In genomic region chr11:65414776-65415498, GRCh38 we compare ENCODE assay signal across 11 cellular contexts. TPM values are rescaled to one million over a fixed set of nuclear protein-coding genes. Genes with fewer than 3 reads are reported as not detected.
DNase-seq lines count a peak whose midpoint lies in the region; ATAC-seq and TF ChIP-seq lines count a peak whose summit lies in the region.
"Had no signal": no experiment of that assay in that cellular context is flagged by ENCODE, and none has a peak within 500 bp of the region (broad histone marks: within the 10 kb centered on the region; RNA-seq: fewer than 3 reads in every experiment).

No MANE protein-coding gene starts in this region.

- H3K4me3 ChIP-seq in AG10803 (ENCODE audit: low read length) = no peak overlapping the region
- no peak overlapping the region for H3K4me3 ChIP-seq in coronary artery
- no peak overlapping the region for H3K4me3 ChIP-seq in spleen

- H3K9me3 ChIP-seq in spleen = no peaks in the 10 kb centered on the region

- no peak for TF ChIP-seq POLR2A in spleen (IDR thresholded peaks at IDR 0.05)

- WGBS in spleen, 5 donors = 82 to 94% (median 87%) methylated on average over 9 to 11 of the region's 11 CpGs

- intact Hi-C loops in spleen (cut with DNase I; ENCODE audit: low total_unique reads) = no loop called here

- no peak for ATAC-seq in HG02642 (IDR thresholded peaks at IDR 0.05; ENCODE audit: poor library complexity, unreplicated experiment)
- no peak for ATAC-seq in HG03378 (IDR thresholded peaks at IDR 0.05; ENCODE audit: unreplicated experiment)
- ATAC-seq: SK-N-SH treated with all-trans-retinoic acid at 6 μM for 48 hours had no signal

- TF ChIP-seq CTCF in AG10803 (conservative IDR thresholded peaks at IDR 0.05; ENCODE audit: low read length) (no peak), coronary artery (IDR thresholded peaks at IDR 0.05) (no peak), spleen (IDR thresholded peaks at IDR 0.05 in 8 of 11, conservative IDR thresholded peaks at IDR 0.05 in 3 of 11) (no peak)

- peak overlapping the region in 1 of 2 donors; percentile 6 for H3K27ac ChIP-seq in coronary artery
- peak overlapping the region in 2 of 8 donors; percentile 30 to 97 for H3K27ac ChIP-seq in spleen

- peaks cover 30 to 59% (median 46%) of the 10 kb centered on the region in 6 donors for H3K4me1 ChIP-seq in spleen

- no peaks in the 10 kb centered on the region for H3K27me3 ChIP-seq in spleen (replicated peaks in 1 of 7)

- DNase-seq in AG10803 (ENCODE audit: low read depth) (peak; percentile 79), HT-29 (ENCODE audit: low spot score) (peak; percentile 25), coronary artery (ENCODE audit: low spot score) (peak; percentile 71), myocyte (ENCODE audit: low read depth) (peak; percentile 59), kidney tubule cell (ENCODE audit: low spot score) (no peak), spleen (no peak)
- DNase-seq: NCI-H2029 treated with DMSO at 0.1 percent for 48 hours, small intestine had no signal

- H3K36me3 ChIP-seq in spleen = peaks cover 5 to 49% (median 36%) of the 10 kb centered on the region in 6 donors

RNA-seq across cellular contexts. Expression of gene NEAT1, which starts 7.7 kb away (rescaled TPM):
- total RNA-seq in HT-29 (2014; rRNA removed; shearing (Covaris generic)) = 50.1 and 61.5 TPM in 2 replicates
- 109 and 172 TPM in 2 replicates for total RNA-seq in myocyte
- polyA plus RNA-seq in myocyte (2012) = 542 TPM
- 1,000 to 10,000 TPM in 2 of 7 donors, 100 to 1,000 TPM in 5; 266 to 1,804 (median 799) TPM for total RNA-seq in spleen
- polyA plus RNA-seq in spleen = 1,000 to 10,000 TPM in 2 of 3 donors, 100 to 1,000 TPM in 1; 526 to 1,090 (median 1,018) TPM

RNA-seq across cellular contexts. Expression of gene FRMD8, which starts 28.5 kb away (rescaled TPM):
- total RNA-seq in HT-29 (2014; rRNA removed; shearing (Covaris generic)) = 102 and 106 TPM in 2 replicates
- 36.2 and 49.1 TPM in 2 replicates for total RNA-seq in myocyte
- 18.2 TPM for polyA plus RNA-seq in myocyte (2012)
- total RNA-seq in spleen = 100 to 1,000 TPM in 3 of 7 donors, 10 to 100 TPM in 4; 65.4 to 128 (median 99.5) TPM
- polyA plus RNA-seq in spleen = 10 to 100 TPM; 19.3 to 32.0 (median 23.4) TPM

RNA-seq across cellular contexts. Expression of gene SLC25A45, which starts 32.5 kb away (rescaled TPM):
- 5.8 and 8.8 TPM in 2 replicates for total RNA-seq in HT-29 (2014; rRNA removed; shearing (Covaris generic))
- total RNA-seq in myocyte = 2.9 and 4.6 TPM in 2 replicates
- 5.7 TPM for polyA plus RNA-seq in myocyte (2012)
- total RNA-seq in spleen = 10 to 100 TPM; 11.6 to 33.4 (median 25.7) TPM
- polyA plus RNA-seq in spleen = 10 to 100 TPM; 14.1 to 26.2 (median 24.1) TPM

Comparison
In these comparisons a context has a peak if more than half of its experiments do, and no peak if none do; other contexts are left out.
1. DNase-seq: peak in AG10803 (single experiment), HT-29 (single experiment), coronary artery (single experiment) and myocyte (single experiment); none in kidney tubule cell (single experiment) and spleen (single experiment).